In genomic region chr4:68349361-68350360, GRCh38 we compare ENCODE assay signal across 8 cellular contexts. TPM values are rescaled to one million over a fixed set of nuclear protein-coding genes. Genes with fewer than 3 reads are reported as not detected.
DNase-seq lines count a peak whose midpoint lies in the region; ATAC-seq and TF ChIP-seq lines count a peak whose summit lies in the region.

Gene YTHDC1 (minus strand): TSS chr4:68350090. CDS start chr4:68349753, 337 bp downstream.

- H3K27ac ChIP-seq in CD8-positive, alpha-beta memory T cell (ENCODE audit: low read depth, low read length): peak within 1 kb of the TSS; percentile 97
- H3K27ac ChIP-seq in lower lobe of right lung: peak within 1 kb of the TSS; percentile 99

- peak; percentile 92 to 97 (median 94) for DNase-seq in CD8-positive, alpha-beta memory T cell
- peak; percentile 88 for DNase-seq in HS-27A (ENCODE audit: low read depth)
- DNase-seq in NK-92 (lab: John Stamatoyannopoulos, UW; ENCODE audit: unreplicated experiment): peak; percentile 56
- DNase-seq in activated CD8-positive, alpha-beta memory T cell treated with anti-CD3 and anti-CD28 coated beads for 1 hour (ENCODE audit: extremely low read depth in 1 of 2, low read depth in 1 of 2): peak; percentile 89 to 91
- DNase-seq in effector CD4-positive, alpha-beta T cell: peak; percentile 95
- peak; percentile 98 for DNase-seq in lower lobe of right lung
- peak; percentile 92 to 95 (median 94) for DNase-seq in stimulated activated CD4-positive, alpha-beta T cell treated with anti-CD3 and anti-CD28 coated beads, TNF-alpha, amount 100 ng/mL, for 24 hours (ENCODE audit: low read depth in 3 of 3)

- no peaks in the 10 kb centered on the region for H3K36me3 ChIP-seq in CD8-positive, alpha-beta memory T cell (ENCODE audit: insufficient read depth, low read length)
- no peaks in the 10 kb centered on the region for H3K36me3 ChIP-seq in lower lobe of right lung

- no peaks in the 10 kb centered on the region for H3K9me3 ChIP-seq in CD8-positive, alpha-beta memory T cell (ENCODE audit: low read length)
- no peaks in the 10 kb centered on the region for H3K9me3 ChIP-seq in lower lobe of right lung

- POLR2A ChIA-PET in CD8-positive, alpha-beta memory T cell (lab: Charles Lee): interaction anchor here (0.9 kb wide), 1 partner anchor 16 kb away, joined by 4 read pairs; no protein-coding TSS in a partner anchor

- H3K4me3 Mint-ChIP-seq in CD8-positive, alpha-beta memory T cell: peak within 1 kb of the TSS; percentile 90 to 100 (median 98)

- H3K4me3 ChIP-seq in CD8-positive, alpha-beta memory T cell (ENCODE audit: low read length): peak within 1 kb of the TSS; percentile 75
- peak within 1 kb of the TSS; percentile 90 for H3K4me3 ChIP-seq in lower lobe of right lung

- no peaks in the 10 kb centered on the region for H3K9me3 Mint-ChIP-seq in CD8-positive, alpha-beta memory T cell

- intact Hi-C loops in lower lobe of right lung (cut with DNase I): no loop called here

- TF ChIP-seq CTCF in lower lobe of right lung (IDR thresholded peaks at IDR 0.05): no peak

- no peaks in the 10 kb centered on the region for H3K27me3 ChIP-seq in CD8-positive, alpha-beta memory T cell (ENCODE audit: insufficient read depth, low read length, poor library complexity, severe bottlenecking)
- no peaks in the 10 kb centered on the region for H3K27me3 ChIP-seq in lower lobe of right lung (ENCODE audit: low read depth)

- peaks cover 0 to 32% (median 2%) of the 10 kb centered on the region in 3 donors for H3K36me3 Mint-ChIP-seq in CD8-positive, alpha-beta memory T cell

- CTCF ChIA-PET in CD8-positive, alpha-beta memory T cell (lab: Charles Lee): interaction anchor here (1.0 to 1.3 kb wide), 2 partner anchors 22 to 26 kb away, joined by 3 to 5 read pairs; no protein-coding TSS in a partner anchor

- H3K27ac Mint-ChIP-seq in CD8-positive, alpha-beta memory T cell: peak within 1 kb of the TSS; percentile 88 to 100 (median 100)

- peaks cover 41% of the 10 kb centered on the region for H3K4me1 ChIP-seq in CD8-positive, alpha-beta memory T cell (ENCODE audit: insufficient read depth, low read length)
- H3K4me1 ChIP-seq in lower lobe of right lung: peaks cover 37% of the 10 kb centered on the region

- no peaks in the 10 kb centered on the region for H3K27me3 Mint-ChIP-seq in CD8-positive, alpha-beta memory T cell

- ATAC-seq in GM19467 (IDR thresholded peaks at IDR 0.05; ENCODE audit: unreplicated experiment) (peak; percentile 98), lower lobe of right lung (peak; percentile 99)

- H3K4me1 Mint-ChIP-seq in CD8-positive, alpha-beta memory T cell: peaks cover 43 to 49% (median 48%) of the 10 kb centered on the region in 3 donors

RNA-seq across cellular contexts. Expression of gene YTHDC1, which starts in this region (rescaled TPM):
- total RNA-seq in CD8-positive, alpha-beta memory T cell: 10 to 100 TPM; 85.2 to 86.5 TPM
- 42.2 TPM for polyA plus RNA-seq in CD8-positive, alpha-beta memory T cell
- 77.2 TPM for total RNA-seq in lower lobe of right lung

Comparison
In these comparisons a context has a peak if more than half of its experiments do, and no peak if none do; other contexts are left out.
1. Peak in every context shown above with its lines: DNase-seq, ATAC-seq, H3K4me3 ChIP-seq and H3K27ac ChIP-seq.